In the genomic region with DNA sequence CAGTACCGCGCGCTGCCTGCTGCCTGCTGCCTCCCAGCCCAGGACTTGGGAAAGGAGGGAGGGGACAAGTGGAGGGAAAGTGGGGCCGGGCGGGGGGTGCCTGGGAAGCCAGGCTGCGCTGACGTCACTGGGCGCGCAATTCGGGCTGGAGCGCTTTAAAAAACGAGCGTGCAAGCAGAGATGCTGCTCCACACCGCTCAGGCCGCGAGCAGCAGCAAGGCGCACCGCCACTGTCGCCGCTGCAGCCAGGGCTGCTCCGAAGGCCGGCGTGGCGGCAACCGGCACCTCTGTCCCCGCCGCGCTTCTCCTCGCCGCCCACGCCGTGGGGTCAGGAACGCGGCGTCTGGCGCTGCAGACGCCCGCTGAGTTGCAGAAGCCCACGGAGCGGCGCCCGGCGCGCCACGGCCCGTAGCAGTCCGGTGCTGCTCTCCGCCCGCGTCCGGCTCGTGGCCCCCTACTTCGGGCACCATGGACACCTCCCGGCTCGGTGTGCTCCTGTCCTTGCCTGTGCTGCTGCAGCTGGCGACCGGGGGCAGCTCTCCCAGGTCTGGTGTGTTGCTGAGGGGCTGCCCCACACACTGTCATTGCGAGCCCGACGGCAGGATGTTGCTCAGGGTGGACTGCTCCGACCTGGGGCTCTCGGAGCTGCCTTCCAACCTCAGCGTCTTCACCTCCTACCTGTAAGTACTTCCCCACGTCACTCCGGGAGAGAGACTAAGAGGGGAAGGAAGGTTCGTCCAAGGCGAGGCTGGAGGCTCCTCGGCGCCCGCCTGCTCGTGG, we compare ENCODE assay signal across 1 cellular context.
TF ChIP-seq lines count a peak whose summit lies in the region.

A gene with protein sequence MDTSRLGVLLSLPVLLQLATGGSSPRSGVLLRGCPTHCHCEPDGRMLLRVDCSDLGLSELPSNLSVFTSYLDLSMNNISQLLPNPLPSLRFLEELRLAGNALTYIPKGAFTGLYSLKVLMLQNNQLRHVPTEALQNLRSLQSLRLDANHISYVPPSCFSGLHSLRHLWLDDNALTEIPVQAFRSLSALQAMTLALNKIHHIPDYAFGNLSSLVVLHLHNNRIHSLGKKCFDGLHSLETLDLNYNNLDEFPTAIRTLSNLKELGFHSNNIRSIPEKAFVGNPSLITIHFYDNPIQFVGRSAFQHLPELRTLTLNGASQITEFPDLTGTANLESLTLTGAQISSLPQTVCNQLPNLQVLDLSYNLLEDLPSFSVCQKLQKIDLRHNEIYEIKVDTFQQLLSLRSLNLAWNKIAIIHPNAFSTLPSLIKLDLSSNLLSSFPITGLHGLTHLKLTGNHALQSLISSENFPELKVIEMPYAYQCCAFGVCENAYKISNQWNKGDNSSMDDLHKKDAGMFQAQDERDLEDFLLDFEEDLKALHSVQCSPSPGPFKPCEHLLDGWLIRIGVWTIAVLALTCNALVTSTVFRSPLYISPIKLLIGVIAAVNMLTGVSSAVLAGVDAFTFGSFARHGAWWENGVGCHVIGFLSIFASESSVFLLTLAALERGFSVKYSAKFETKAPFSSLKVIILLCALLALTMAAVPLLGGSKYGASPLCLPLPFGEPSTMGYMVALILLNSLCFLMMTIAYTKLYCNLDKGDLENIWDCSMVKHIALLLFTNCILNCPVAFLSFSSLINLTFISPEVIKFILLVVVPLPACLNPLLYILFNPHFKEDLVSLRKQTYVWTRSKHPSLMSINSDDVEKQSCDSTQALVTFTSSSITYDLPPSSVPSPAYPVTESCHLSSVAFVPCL (plus strand): TSS at position 186 of the 780 bp plus-strand sequence. CDS start 283 bp downstream, at position 469.

TF ChIP-seq in HepG2, 621 proteins besides CTCF, POLR2A, EP300 and RAD21 (continued from another document and continues in another):
- TF ChIP-seq ZNF7 (CRISPR knock-in tag; IDR thresholded peaks at IDR 0.05): no peak
- no peak for TF ChIP-seq ZKSCAN5 (CRISPR knock-in tag; IDR thresholded peaks at IDR 0.05)
- TF ChIP-seq, protein P1, sequence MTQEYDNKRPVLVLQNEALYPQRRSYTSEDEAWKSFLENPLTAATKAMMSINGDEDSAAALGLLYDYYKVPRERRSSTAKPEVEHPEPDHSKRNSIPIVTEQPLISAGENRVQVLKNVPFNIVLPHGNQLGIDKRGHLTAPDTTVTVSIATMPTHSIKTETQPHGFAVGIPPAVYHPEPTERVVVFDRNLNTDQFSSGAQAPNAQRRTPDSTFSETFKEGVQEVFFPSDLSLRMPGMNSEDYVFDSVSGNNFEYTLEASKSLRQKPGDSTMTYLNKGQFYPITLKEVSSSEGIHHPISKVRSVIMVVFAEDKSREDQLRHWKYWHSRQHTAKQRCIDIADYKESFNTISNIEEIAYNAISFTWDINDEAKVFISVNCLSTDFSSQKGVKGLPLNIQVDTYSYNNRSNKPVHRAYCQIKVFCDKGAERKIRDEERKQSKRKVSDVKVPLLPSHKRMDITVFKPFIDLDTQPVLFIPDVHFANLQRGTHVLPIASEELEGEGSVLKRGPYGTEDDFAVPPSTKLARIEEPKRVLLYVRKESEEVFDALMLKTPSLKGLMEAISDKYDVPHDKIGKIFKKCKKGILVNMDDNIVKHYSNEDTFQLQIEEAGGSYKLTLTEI (CRISPR knock-in tag; conservative IDR thresholded peaks at IDR 0.05): no peak
- TF ChIP-seq ZNF761 (CRISPR knock-in tag; conservative IDR thresholded peaks at IDR 0.05): no peak
- TF ChIP-seq ZSCAN25 (CRISPR knock-in tag; IDR thresholded peaks at IDR 0.05): peak; percentile 45; the same call in 1 of the 2 replicates
- no peak for TF ChIP-seq JDP2 (CRISPR knock-in tag; IDR thresholded peaks at IDR 0.05; ENCODE audit: borderline replicate concordance)
- TF ChIP-seq, protein P2, sequence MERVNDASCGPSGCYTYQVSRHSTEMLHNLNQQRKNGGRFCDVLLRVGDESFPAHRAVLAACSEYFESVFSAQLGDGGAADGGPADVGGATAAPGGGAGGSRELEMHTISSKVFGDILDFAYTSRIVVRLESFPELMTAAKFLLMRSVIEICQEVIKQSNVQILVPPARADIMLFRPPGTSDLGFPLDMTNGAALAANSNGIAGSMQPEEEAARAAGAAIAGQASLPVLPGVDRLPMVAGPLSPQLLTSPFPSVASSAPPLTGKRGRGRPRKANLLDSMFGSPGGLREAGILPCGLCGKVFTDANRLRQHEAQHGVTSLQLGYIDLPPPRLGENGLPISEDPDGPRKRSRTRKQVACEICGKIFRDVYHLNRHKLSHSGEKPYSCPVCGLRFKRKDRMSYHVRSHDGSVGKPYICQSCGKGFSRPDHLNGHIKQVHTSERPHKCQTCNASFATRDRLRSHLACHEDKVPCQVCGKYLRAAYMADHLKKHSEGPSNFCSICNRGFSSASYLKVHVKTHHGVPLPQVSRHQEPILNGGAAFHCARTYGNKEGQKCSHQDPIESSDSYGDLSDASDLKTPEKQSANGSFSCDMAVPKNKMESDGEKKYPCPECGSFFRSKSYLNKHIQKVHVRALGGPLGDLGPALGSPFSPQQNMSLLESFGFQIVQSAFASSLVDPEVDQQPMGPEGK (CRISPR knock-in tag; IDR thresholded peaks at IDR 0.05): peak; percentile 88
- TF ChIP-seq SAFB2 (CRISPR knock-in tag; IDR thresholded peaks at IDR 0.05; ENCODE audit: borderline replicate concordance, low read depth): 0 out of 2 replicates have a peak, but pooled peaks have one; percentile 24
- TF ChIP-seq ZNF674 (CRISPR knock-in tag; IDR thresholded peaks at IDR 0.05; ENCODE audit: low read depth): no peak
- TF ChIP-seq ZNF749 (CRISPR knock-in tag; IDR thresholded peaks at IDR 0.05; ENCODE audit: borderline replicate concordance): peak; percentile 86; the same call in 1 of the 2 replicates
- TF ChIP-seq ZNF317 (CRISPR knock-in tag; IDR thresholded peaks at IDR 0.05): no peak
- no peak for TF ChIP-seq MAZ (IDR thresholded peaks at IDR 0.05; ENCODE audit: borderline replicate concordance, low read depth, low read length)
- peak; percentile 64; the same call in 1 of the 2 replicates for TF ChIP-seq MAZ (CRISPR knock-in tag; IDR thresholded peaks at IDR 0.05; ENCODE audit: low read depth)
- TF ChIP-seq ZNF484 (CRISPR knock-in tag; IDR thresholded peaks at IDR 0.05; ENCODE audit: borderline replicate concordance, low read depth): no peak
- TF ChIP-seq RXRA (CRISPR knock-in tag; IDR thresholded peaks at IDR 0.05): no peak
- TF ChIP-seq ZNF790 (CRISPR knock-in tag; IDR thresholded peaks at IDR 0.05; ENCODE audit: borderline replicate concordance): no peak
- TF ChIP-seq, protein P3, sequence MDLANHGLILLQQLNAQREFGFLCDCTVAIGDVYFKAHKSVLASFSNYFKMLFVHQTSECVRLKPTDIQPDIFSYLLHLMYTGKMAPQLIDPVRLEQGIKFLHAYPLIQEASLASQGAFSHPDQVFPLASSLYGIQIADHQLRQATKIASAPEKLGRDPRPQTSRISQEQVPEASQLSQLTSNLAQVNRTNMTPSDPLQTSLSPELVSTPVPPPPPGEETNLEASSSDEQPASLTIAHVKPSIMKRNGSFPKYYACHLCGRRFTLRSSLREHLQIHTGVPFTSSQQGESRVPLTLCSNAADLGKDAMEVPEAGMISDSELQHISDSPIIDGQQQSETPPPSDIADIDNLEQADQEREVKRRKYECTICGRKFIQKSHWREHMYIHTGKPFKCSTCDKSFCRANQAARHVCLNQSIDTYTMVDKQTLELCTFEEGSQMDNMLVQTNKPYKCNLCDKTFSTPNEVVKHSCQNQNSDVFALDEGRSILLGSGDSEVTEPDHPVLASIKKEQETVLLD (CRISPR knock-in tag; IDR thresholded peaks at IDR 0.05; ENCODE audit: low read depth): no peak
- TF ChIP-seq, protein P4, sequence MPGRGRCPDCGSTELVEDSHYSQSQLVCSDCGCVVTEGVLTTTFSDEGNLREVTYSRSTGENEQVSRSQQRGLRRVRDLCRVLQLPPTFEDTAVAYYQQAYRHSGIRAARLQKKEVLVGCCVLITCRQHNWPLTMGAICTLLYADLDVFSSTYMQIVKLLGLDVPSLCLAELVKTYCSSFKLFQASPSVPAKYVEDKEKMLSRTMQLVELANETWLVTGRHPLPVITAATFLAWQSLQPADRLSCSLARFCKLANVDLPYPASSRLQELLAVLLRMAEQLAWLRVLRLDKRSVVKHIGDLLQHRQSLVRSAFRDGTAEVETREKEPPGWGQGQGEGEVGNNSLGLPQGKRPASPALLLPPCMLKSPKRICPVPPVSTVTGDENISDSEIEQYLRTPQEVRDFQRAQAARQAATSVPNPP (CRISPR knock-in tag; IDR thresholded peaks at IDR 0.05): no peak; the same call in 1 of the 2 replicates
- no peak for TF ChIP-seq FOXK2 (IDR thresholded peaks at IDR 0.05)
- no peak for TF ChIP-seq KLF11 (CRISPR knock-in tag; IDR thresholded peaks at IDR 0.05)
- TF ChIP-seq GATAD1 (CRISPR knock-in tag; IDR thresholded peaks at IDR 0.05): no peak
- TF ChIP-seq RARA (CRISPR knock-in tag; IDR thresholded peaks at IDR 0.05): peak; percentile 46
- TF ChIP-seq, protein P5, sequence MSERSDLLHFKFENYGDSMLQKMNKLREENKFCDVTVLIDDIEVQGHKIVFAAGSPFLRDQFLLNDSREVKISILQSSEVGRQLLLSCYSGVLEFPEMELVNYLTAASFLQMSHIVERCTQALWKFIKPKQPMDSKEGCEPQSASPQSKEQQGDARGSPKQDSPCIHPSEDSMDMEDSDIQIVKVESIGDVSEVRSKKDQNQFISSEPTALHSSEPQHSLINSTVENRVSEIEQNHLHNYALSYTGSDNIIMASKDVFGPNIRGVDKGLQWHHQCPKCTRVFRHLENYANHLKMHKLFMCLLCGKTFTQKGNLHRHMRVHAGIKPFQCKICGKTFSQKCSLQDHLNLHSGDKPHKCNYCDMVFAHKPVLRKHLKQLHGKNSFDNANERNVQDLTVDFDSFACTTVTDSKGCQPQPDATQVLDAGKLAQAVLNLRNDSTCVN (CRISPR knock-in tag; IDR thresholded peaks at IDR 0.05; ENCODE audit: borderline replicate concordance): 0 out of 2 replicates have a peak, but pooled peaks have one; percentile 42
- TF ChIP-seq, protein P6, sequence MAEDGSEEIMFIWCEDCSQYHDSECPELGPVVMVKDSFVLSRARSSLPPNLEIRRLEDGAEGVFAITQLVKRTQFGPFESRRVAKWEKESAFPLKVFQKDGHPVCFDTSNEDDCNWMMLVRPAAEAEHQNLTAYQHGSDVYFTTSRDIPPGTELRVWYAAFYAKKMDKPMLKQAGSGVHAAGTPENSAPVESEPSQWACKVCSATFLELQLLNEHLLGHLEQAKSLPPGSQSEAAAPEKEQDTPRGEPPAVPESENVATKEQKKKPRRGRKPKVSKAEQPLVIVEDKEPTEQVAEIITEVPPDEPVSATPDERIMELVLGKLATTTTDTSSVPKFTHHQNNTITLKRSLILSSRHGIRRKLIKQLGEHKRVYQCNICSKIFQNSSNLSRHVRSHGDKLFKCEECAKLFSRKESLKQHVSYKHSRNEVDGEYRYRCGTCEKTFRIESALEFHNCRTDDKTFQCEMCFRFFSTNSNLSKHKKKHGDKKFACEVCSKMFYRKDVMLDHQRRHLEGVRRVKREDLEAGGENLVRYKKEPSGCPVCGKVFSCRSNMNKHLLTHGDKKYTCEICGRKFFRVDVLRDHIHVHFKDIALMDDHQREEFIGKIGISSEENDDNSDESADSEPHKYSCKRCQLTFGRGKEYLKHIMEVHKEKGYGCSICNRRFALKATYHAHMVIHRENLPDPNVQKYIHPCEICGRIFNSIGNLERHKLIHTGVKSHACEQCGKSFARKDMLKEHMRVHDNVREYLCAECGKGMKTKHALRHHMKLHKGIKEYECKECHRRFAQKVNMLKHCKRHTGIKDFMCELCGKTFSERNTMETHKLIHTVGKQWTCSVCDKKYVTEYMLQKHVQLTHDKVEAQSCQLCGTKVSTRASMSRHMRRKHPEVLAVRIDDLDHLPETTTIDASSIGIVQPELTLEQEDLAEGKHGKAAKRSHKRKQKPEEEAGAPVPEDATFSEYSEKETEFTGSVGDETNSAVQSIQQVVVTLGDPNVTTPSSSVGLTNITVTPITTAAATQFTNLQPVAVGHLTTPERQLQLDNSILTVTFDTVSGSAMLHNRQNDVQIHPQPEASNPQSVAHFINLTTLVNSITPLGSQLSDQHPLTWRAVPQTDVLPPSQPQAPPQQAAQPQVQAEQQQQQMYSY (CRISPR knock-in tag; IDR thresholded peaks at IDR 0.05): no peak
- TF ChIP-seq, protein P7, sequence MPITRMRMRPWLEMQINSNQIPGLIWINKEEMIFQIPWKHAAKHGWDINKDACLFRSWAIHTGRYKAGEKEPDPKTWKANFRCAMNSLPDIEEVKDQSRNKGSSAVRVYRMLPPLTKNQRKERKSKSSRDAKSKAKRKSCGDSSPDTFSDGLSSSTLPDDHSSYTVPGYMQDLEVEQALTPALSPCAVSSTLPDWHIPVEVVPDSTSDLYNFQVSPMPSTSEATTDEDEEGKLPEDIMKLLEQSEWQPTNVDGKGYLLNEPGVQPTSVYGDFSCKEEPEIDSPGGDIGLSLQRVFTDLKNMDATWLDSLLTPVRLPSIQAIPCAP (CRISPR knock-in tag; IDR thresholded peaks at IDR 0.05; ENCODE audit: low read depth): no peak
- TF ChIP-seq, protein P8, sequence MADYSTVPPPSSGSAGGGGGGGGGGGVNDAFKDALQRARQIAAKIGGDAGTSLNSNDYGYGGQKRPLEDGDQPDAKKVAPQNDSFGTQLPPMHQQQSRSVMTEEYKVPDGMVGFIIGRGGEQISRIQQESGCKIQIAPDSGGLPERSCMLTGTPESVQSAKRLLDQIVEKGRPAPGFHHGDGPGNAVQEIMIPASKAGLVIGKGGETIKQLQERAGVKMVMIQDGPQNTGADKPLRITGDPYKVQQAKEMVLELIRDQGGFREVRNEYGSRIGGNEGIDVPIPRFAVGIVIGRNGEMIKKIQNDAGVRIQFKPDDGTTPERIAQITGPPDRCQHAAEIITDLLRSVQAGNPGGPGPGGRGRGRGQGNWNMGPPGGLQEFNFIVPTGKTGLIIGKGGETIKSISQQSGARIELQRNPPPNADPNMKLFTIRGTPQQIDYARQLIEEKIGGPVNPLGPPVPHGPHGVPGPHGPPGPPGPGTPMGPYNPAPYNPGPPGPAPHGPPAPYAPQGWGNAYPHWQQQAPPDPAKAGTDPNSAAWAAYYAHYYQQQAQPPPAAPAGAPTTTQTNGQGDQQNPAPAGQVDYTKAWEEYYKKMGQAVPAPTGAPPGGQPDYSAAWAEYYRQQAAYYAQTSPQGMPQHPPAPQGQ (CRISPR knock-in tag; IDR thresholded peaks at IDR 0.05; ENCODE audit: borderline replicate concordance): no peak
- TF ChIP-seq, protein P9, sequence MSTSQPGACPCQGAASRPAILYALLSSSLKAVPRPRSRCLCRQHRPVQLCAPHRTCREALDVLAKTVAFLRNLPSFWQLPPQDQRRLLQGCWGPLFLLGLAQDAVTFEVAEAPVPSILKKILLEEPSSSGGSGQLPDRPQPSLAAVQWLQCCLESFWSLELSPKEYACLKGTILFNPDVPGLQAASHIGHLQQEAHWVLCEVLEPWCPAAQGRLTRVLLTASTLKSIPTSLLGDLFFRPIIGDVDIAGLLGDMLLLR (CRISPR knock-in tag; IDR thresholded peaks at IDR 0.05): peak; percentile 12; the same call in 1 of the 2 replicates
- TF ChIP-seq ZNF841 (CRISPR knock-in tag; IDR thresholded peaks at IDR 0.05; ENCODE audit: borderline replicate concordance): no peak
- TF ChIP-seq IKZF1 (IDR thresholded peaks at IDR 0.05): no peak
- TF ChIP-seq SMC3 (IDR thresholded peaks at IDR 0.05; ENCODE audit: low read length): no peak
